Comparison of ENCODE assay signal across 36 cellular contexts in genomic region chr7:71026680-71027079, GRCh38.
"Had no signal": no experiment of that assay in that cellular context is flagged by ENCODE, and none has a peak within 500 bp of the region (broad histone marks: within the 10 kb centered on the region; RNA-seq: fewer than 3 reads in every experiment).

No MANE protein-coding gene starts in this region.

- H3K4me1 ChIP-seq: ascending aorta had no signal

- H3K36me3 Mint-ChIP-seq: activated CD8-positive, alpha-beta memory T cell treated with anti-CD3 and anti-CD28 coated beads, Interleukin-2, amount 10 ng/mL, durations not matched to agents 7 days and 5 days; activated naive CD4-positive, alpha-beta T cell treated with anti-CD3 and anti-CD28 coated beads, Interleukin-2, amount 10 ng/mL, durations not matched to agents 7 days and 5 days; activated naive CD4-positive, alpha-beta T cell treated with anti-CD3 and anti-CD28 coated beads, Interleukin-2, amount 50 U/mL, for 24 hours; activated naive CD8-positive, alpha-beta T cell; activated naive CD8-positive, alpha-beta T cell treated with anti-CD3 and anti-CD28 coated beads, Interleukin-2, amount 10 ng/mL, durations not matched to agents 7 days and 5 days; brain had no signal

- H3K36me3 ChIP-seq: ascending aorta, cardiac muscle cell had no signal

- H3K4me1 Mint-ChIP-seq: activated CD4-positive, alpha-beta memory T cell treated with anti-CD3 and anti-CD28 coated beads, Interleukin-2, amount 10 ng/mL, durations not matched to agents 7 days and 5 days; activated CD4-positive, alpha-beta T cell treated with anti-CD3 and anti-CD28 coated beads for 36 hours; activated CD4-positive, alpha-beta T cell treated with anti-CD3 and anti-CD28 coated beads, Interleukin-2, amount 10 ng/mL, durations not matched to agents 7 days and 5 days; activated CD8-positive, alpha-beta memory T cell treated with anti-CD3 and anti-CD28 coated beads, Interleukin-2, amount 10 ng/mL, durations not matched to agents 7 days and 5 days; activated naive CD4-positive, alpha-beta T cell treated with anti-CD3 and anti-CD28 coated beads, Interleukin-2, amount 10 ng/mL, durations not matched to agents 7 days and 5 days; activated naive CD4-positive, alpha-beta T cell treated with anti-CD3 and anti-CD28 coated beads, Interleukin-2, amount 50 U/mL, for 24 hours; activated naive CD8-positive, alpha-beta T cell treated with anti-CD3 and anti-CD28 coated beads, Interleukin-2, amount 10 ng/mL, durations not matched to agents 7 days and 5 days; activated naive CD8-positive, alpha-beta T cell treated with anti-CD3 and anti-CD28 coated beads, Interleukin-2, amount 50 U/mL, for 24 hours; brain; central memory CD8-positive, alpha-beta T cell had no signal

- H3K27me3 ChIP-seq: ascending aorta, cardiac muscle cell had no signal

- H3K9me3 Mint-ChIP-seq: activated naive CD4-positive, alpha-beta T cell treated with anti-CD3 and anti-CD28 coated beads, Interleukin-2, amount 50 U/mL, for 24 hours; central memory CD8-positive, alpha-beta T cell had no signal

- ATAC-seq: activated CD4-positive, alpha-beta T cell treated with anti-CD3 and anti-CD28 coated beads for 36 hours; activated CD4-positive, CD25-positive, alpha-beta regulatory T cell treated with anti-CD3 and anti-CD28 coated beads, Interleukin-2, amount 50 U/mL, for 24 hours; activated CD8-positive, alpha-beta memory T cell treated with anti-CD3 and anti-CD28 coated beads, Interleukin-2, amount 10 ng/mL, durations not matched to agents 7 days and 5 days; activated CD8-positive, alpha-beta T cell treated with anti-CD3 and anti-CD28 coated beads, Interleukin-2, amount 10 ng/mL, durations not matched to agents 7 days and 5 days; activated naive CD8-positive, alpha-beta T cell treated with anti-CD3 and anti-CD28 coated beads, Interleukin-2, amount 50 U/mL, for 24 hours had no signal

- H3K27ac ChIP-seq: ascending aorta, cardiac muscle cell, VCaP had no signal

- H3K9me3 ChIP-seq: ascending aorta had no signal

- DNase-seq: activated CD4-positive, alpha-beta memory T cell treated with anti-CD3 and anti-CD28 coated beads, Interleukin-2, amount 10 ng/mL, durations not matched to agents 7 days and 5 days; activated CD4-positive, alpha-beta T cell treated with anti-CD3 and anti-CD28 coated beads for 1 hour; activated CD4-positive, alpha-beta T cell treated with anti-CD3 and anti-CD28 coated beads for 36 hours; activated CD4-positive, alpha-beta T cell treated with anti-CD3 and anti-CD28 coated beads for 48 hours; activated CD4-positive, alpha-beta T cell treated with anti-CD3 and anti-CD28 coated beads, Interleukin-2, amount 10 ng/mL, durations not matched to agents 7 days and 5 days; activated CD4-positive, alpha-beta T cell treated with anti-CD3 and anti-CD28 coated beads, Interleukin-2, amount 50 U/mL, for 48 hours; activated CD4-positive, CD25-positive, alpha-beta regulatory T cell; activated CD8-positive, alpha-beta memory T cell treated with anti-CD3 and anti-CD28 coated beads for 24 hours; activated CD8-positive, alpha-beta memory T cell treated with anti-CD3 and anti-CD28 coated beads, Interleukin-2, amount 10 ng/mL, durations not matched to agents 7 days and 5 days; activated CD8-positive, alpha-beta memory T cell treated with anti-CD3 and anti-CD28 coated beads, Interleukin-2, amount 50 U/mL, for 48 hours; activated CD8-positive, alpha-beta T cell treated with anti-CD3 and anti-CD28 coated beads, Interleukin-2, amount 10 ng/mL, durations not matched to agents 7 days and 5 days; activated effector memory CD4-positive, alpha-beta T cell treated with Interleukin-2 at 50 U/mL for 16 hours; activated gamma-delta T cell; activated naive CD4-positive, alpha-beta T cell treated with anti-CD3 and anti-CD28 coated beads, Interleukin-2, amount 10 ng/mL, durations not matched to agents 7 days and 5 days; activated naive CD4-positive, alpha-beta T cell treated with Interleukin-2 at 50 U/mL for 16 hours; activated naive CD8-positive, alpha-beta T cell treated with anti-CD3 and anti-CD28 coated beads, Interleukin-2, amount 10 ng/mL, durations not matched to agents 7 days and 5 days; activated naive CD8-positive, alpha-beta T cell treated with anti-CD3 and anti-CD28 coated beads, Interleukin-2, amount 50 U/mL, for 24 hours; activated T-cell treated with anti-CD3 and anti-CD28 coated beads, Interleukin-2, amount 50 U/mL, for 24 hours; activated T-cell treated with anti-CD3 and anti-CD28 coated beads, Interleukin-2, amount 50 U/mL, for 48 hours; amygdala; anterior cingulate cortex; caudate nucleus; cerebellar nuclear complex; T-helper 2 cell; T-helper 9 cell had no signal

- H3K4me3 ChIP-seq: ascending aorta, cardiac muscle cell had no signal

- H3K27me3 Mint-ChIP-seq: activated CD4-positive, alpha-beta memory T cell treated with anti-CD3 and anti-CD28 coated beads, Interleukin-2, amount 10 ng/mL, durations not matched to agents 7 days and 5 days; activated CD4-positive, alpha-beta T cell treated with anti-CD3 and anti-CD28 coated beads for 36 hours; activated CD4-positive, alpha-beta T cell treated with anti-CD3 and anti-CD28 coated beads, Interleukin-2, amount 10 ng/mL, durations not matched to agents 7 days and 5 days; activated CD8-positive, alpha-beta memory T cell treated with anti-CD3 and anti-CD28 coated beads, Interleukin-2, amount 10 ng/mL, durations not matched to agents 7 days and 5 days; activated naive CD4-positive, alpha-beta T cell treated with anti-CD3 and anti-CD28 coated beads, Interleukin-2, amount 10 ng/mL, durations not matched to agents 7 days and 5 days; activated naive CD4-positive, alpha-beta T cell treated with anti-CD3 and anti-CD28 coated beads, Interleukin-2, amount 50 U/mL, for 24 hours; activated naive CD8-positive, alpha-beta T cell; activated naive CD8-positive, alpha-beta T cell treated with anti-CD3 and anti-CD28 coated beads, Interleukin-2, amount 10 ng/mL, durations not matched to agents 7 days and 5 days; activated naive CD8-positive, alpha-beta T cell treated with anti-CD3 and anti-CD28 coated beads, Interleukin-2, amount 50 U/mL, for 24 hours; activated T-cell treated with anti-CD3 and anti-CD28 coated beads, Interleukin-2, amount 50 U/mL, for 24 hours; brain; central memory CD8-positive, alpha-beta T cell had no signal

- H3K27ac Mint-ChIP-seq: activated CD4-positive, alpha-beta memory T cell treated with anti-CD3 and anti-CD28 coated beads, Interleukin-2, amount 10 ng/mL, durations not matched to agents 7 days and 5 days; activated CD4-positive, alpha-beta T cell treated with anti-CD3 and anti-CD28 coated beads for 36 hours; activated CD4-positive, alpha-beta T cell treated with anti-CD3 and anti-CD28 coated beads, Interleukin-2, amount 10 ng/mL, durations not matched to agents 7 days and 5 days; activated CD8-positive, alpha-beta memory T cell treated with anti-CD3 and anti-CD28 coated beads, Interleukin-2, amount 10 ng/mL, durations not matched to agents 7 days and 5 days; activated CD8-positive, alpha-beta T cell treated with anti-CD3 and anti-CD28 coated beads, Interleukin-2, amount 10 ng/mL, durations not matched to agents 7 days and 5 days; activated naive CD4-positive, alpha-beta T cell treated with anti-CD3 and anti-CD28 coated beads, Interleukin-2, amount 10 ng/mL, durations not matched to agents 7 days and 5 days; activated naive CD4-positive, alpha-beta T cell treated with anti-CD3 and anti-CD28 coated beads, Interleukin-2, amount 50 U/mL, for 24 hours; activated naive CD8-positive, alpha-beta T cell; activated naive CD8-positive, alpha-beta T cell treated with anti-CD3 and anti-CD28 coated beads, Interleukin-2, amount 10 ng/mL, durations not matched to agents 7 days and 5 days; activated naive CD8-positive, alpha-beta T cell treated with anti-CD3 and anti-CD28 coated beads, Interleukin-2, amount 50 U/mL, for 24 hours; activated T-cell treated with anti-CD3 and anti-CD28 coated beads, Interleukin-2, amount 50 U/mL, for 24 hours; activated T-helper 2 cell treated with anti-CD3 and anti-CD28 coated beads, Interferon-gamma antibody, Interleukin-2, Interleukin-4, amounts not matched to agents 10 μg/mL and 5 μg/mL and 100 μg/mL, durations not matched to agents 14 hours and 24 hours and 36 hours; brain; T-helper 1 cell treated with Interleukin-12 subunit alpha and Interleukin-12 subunit beta and Interleukin-4 antibody, amounts not matched to agents 30 μg/mL and 1 μg/mL, for 36 hours; T-helper 2 cell treated with Interferon-gamma antibody and Interleukin-4, amounts not matched to agents 5 μg/mL and 100 μg/mL, for 36 hours had no signal

- H3K4me3 Mint-ChIP-seq: activated CD4-positive, alpha-beta memory T cell treated with anti-CD3 and anti-CD28 coated beads, Interleukin-2, amount 10 ng/mL, durations not matched to agents 7 days and 5 days; activated CD4-positive, alpha-beta T cell treated with anti-CD3 and anti-CD28 coated beads for 36 hours; activated CD4-positive, alpha-beta T cell treated with anti-CD3 and anti-CD28 coated beads, Interleukin-2, amount 10 ng/mL, durations not matched to agents 7 days and 5 days; activated CD8-positive, alpha-beta memory T cell treated with anti-CD3 and anti-CD28 coated beads, Interleukin-2, amount 10 ng/mL, durations not matched to agents 7 days and 5 days; activated CD8-positive, alpha-beta T cell treated with anti-CD3 and anti-CD28 coated beads, Interleukin-2, amount 10 ng/mL, durations not matched to agents 7 days and 5 days; activated naive CD4-positive, alpha-beta T cell treated with anti-CD3 and anti-CD28 coated beads, Interleukin-2, amount 10 ng/mL, durations not matched to agents 7 days and 5 days; activated naive CD4-positive, alpha-beta T cell treated with anti-CD3 and anti-CD28 coated beads, Interleukin-2, amount 50 U/mL, for 24 hours; activated naive CD8-positive, alpha-beta T cell; activated naive CD8-positive, alpha-beta T cell treated with anti-CD3 and anti-CD28 coated beads, Interleukin-2, amount 10 ng/mL, durations not matched to agents 7 days and 5 days; activated naive CD8-positive, alpha-beta T cell treated with anti-CD3 and anti-CD28 coated beads, Interleukin-2, amount 50 U/mL, for 24 hours; activated T-cell treated with anti-CD3 and anti-CD28 coated beads, Interleukin-2, amount 50 U/mL, for 24 hours; brain; central memory CD8-positive, alpha-beta T cell; T-helper 1 cell treated with Interleukin-12 subunit alpha and Interleukin-12 subunit beta and Interleukin-4 antibody, amounts not matched to agents 30 μg/mL and 1 μg/mL, for 36 hours; T-helper 2 cell treated with Interferon-gamma antibody and Interleukin-4, amounts not matched to agents 5 μg/mL and 100 μg/mL, for 36 hours had no signal
